In genomic region chr2:179460530-179460929, GRCh38 we compare ENCODE assay signal across 1 cellular context.
TF ChIP-seq lines count a peak whose summit lies in the region.

No MANE protein-coding gene starts in this region.

TF ChIP-seq in HEK293, 187 proteins besides CTCF, POLR2A, EP300 and RAD21 (continued from another document):
- TF ChIP-seq ZNF350 (tag by site-specific recombination; IDR thresholded peaks at IDR 0.05) (no peak), MYNN (tag by site-specific recombination; IDR thresholded peaks at IDR 0.05; ENCODE audit: borderline replicate concordance) (no peak), ZNF138 (tag by site-specific recombination; IDR thresholded peaks at IDR 0.05; ENCODE audit: borderline replicate concordance) (no peak), ZNF624 (tag by site-specific recombination; IDR thresholded peaks at IDR 0.05) (no peak), PRDM1 (tag by site-specific recombination; IDR thresholded peaks at IDR 0.05) (0 out of 2 replicates have a peak, but pooled peaks have one; percentile 36), TCF7L2 (IDR thresholded peaks at IDR 0.05; ENCODE audit: borderline replicate concordance, low read depth, low read length) (no peak), SETDB1 (IDR thresholded peaks at IDR 0.05; ENCODE audit: insufficient read length, low read length) (peak; percentile 75), ZXDB (tag by site-specific recombination; IDR thresholded peaks at IDR 0.05) (0 out of 2 replicates have a peak, but pooled peaks have one; percentile 15)
